ENCODE assay signal across 6 cellular contexts in genomic region chr4:90753068-90753467, GRCh38.
"Had no signal": no experiment of that assay in that cellular context is flagged by ENCODE, and none has a peak within 500 bp of the region (broad histone marks: within the 10 kb centered on the region; RNA-seq: fewer than 3 reads in every experiment).

No MANE protein-coding gene starts in this region.

- ATAC-seq: HepG2 had no signal

- H3K9me3 Mint-ChIP-seq: IgD-negative memory B cell had no signal

- H3K27ac ChIP-seq: GM23248, HL-60 had no signal

- H3K36me3 Mint-ChIP-seq: IgD-negative memory B cell had no signal

- H3K4me1 Mint-ChIP-seq: IgD-negative memory B cell had no signal

- H2AFZ ChIP-seq: GM23248 had no signal

- H3K27me3 Mint-ChIP-seq: IgD-negative memory B cell had no signal

- H3K27ac Mint-ChIP-seq: IgD-negative memory B cell had no signal

- DNase-seq: GM23248, H9, HCEC 1CT had no signal

- H3K4me3 ChIP-seq: GM23248 had no signal

- H3K9ac ChIP-seq: GM23248 had no signal

- H3K4me3 Mint-ChIP-seq: H9, IgD-negative memory B cell had no signal
